26 cellular contexts compared by ENCODE assay signal in genomic region chr4:115213705-115214104, GRCh38.
"Had no signal": no experiment of that assay in that cellular context is flagged by ENCODE, and none has a peak within 500 bp of the region (broad histone marks: within the 10 kb centered on the region; RNA-seq: fewer than 3 reads in every experiment).

No MANE protein-coding gene starts in this region.

- H3K27me3 ChIP-seq: esophagus squamous epithelium, heart right ventricle, left lung, neural progenitor cell, right lobe of liver, suprapubic skin, transverse colon, upper lobe of right lung, uterus had no signal

- H3K9ac ChIP-seq: neural progenitor cell, parathyroid adenoma had no signal

- H3K4me3 Mint-ChIP-seq: effector memory CD8-positive, alpha-beta T cell; mesothelial cell of epicardium; naive thymus-derived CD4-positive, alpha-beta T cell; nephron; neural progenitor cell; stimulated activated naive B cell treated with anti-CD40 and anti-IgM and Interleukin-4, amounts not matched to agents 10 μg/mL and 1 μg/mL and 100 μg/mL, for 72 hours; stimulated activated naive CD8-positive, alpha-beta T cell treated with anti-CD3 and anti-CD28 coated beads, Interleukin-15, Interleukin-2, amounts not matched to agents 100 ng/mL and 50 ng/mL, for 24 hours had no signal

- ATAC-seq: effector memory CD8-positive, alpha-beta T cell; heart right ventricle; left cardiac atrium; left lung; naive thymus-derived CD4-positive, alpha-beta T cell; right lobe of liver; stimulated activated naive B cell treated with anti-CD40 and anti-IgM and Interleukin-4, amounts not matched to agents 10 μg/mL and 1 μg/mL and 100 μg/mL, for 72 hours; upper lobe of right lung had no signal

- H3K4me2 ChIP-seq: neural progenitor cell had no signal

- H3K27ac ChIP-seq: esophagus squamous epithelium, heart right ventricle, left lung, neural progenitor cell, parathyroid adenoma, right lobe of liver, suprapubic skin, transverse colon, upper lobe of right lung, uterus had no signal

- H3K4me3 ChIP-seq: esophagus squamous epithelium, heart right ventricle, left lung, neural progenitor cell, right lobe of liver, suprapubic skin, transverse colon, upper lobe of right lung, uterus had no signal

- H3K36me3 ChIP-seq: esophagus squamous epithelium, heart right ventricle, left lung, neural progenitor cell, right lobe of liver, suprapubic skin, transverse colon, upper lobe of right lung, uterus had no signal

- H3K27ac Mint-ChIP-seq: effector memory CD8-positive, alpha-beta T cell; mesothelial cell of epicardium; naive thymus-derived CD4-positive, alpha-beta T cell; nephron; neural progenitor cell; progenitor cell of endocrine pancreas; stimulated activated naive B cell treated with anti-CD40 and anti-IgM and Interleukin-4, amounts not matched to agents 10 μg/mL and 1 μg/mL and 100 μg/mL, for 72 hours; stimulated activated naive CD8-positive, alpha-beta T cell treated with anti-CD3 and anti-CD28 coated beads, Interleukin-15, Interleukin-2, amounts not matched to agents 100 ng/mL and 50 ng/mL, for 24 hours had no signal

- DNase-seq: effector memory CD8-positive, alpha-beta T cell; erythroblast; esophagus squamous epithelium; foreskin melanocyte; glutamatergic neuron; heart right ventricle; hippocampal formation; left cardiac atrium; left lung; mesenchymal stem cell; naive thymus-derived CD4-positive, alpha-beta T cell; right lobe of liver; small intestine; stimulated activated CD4-positive, alpha-beta T cell treated with anti-CD3 and anti-CD28 coated beads, Interleukin-15, amount 100 ng/mL, for 24 hours; stimulated activated CD4-positive, alpha-beta T cell treated with anti-CD3 and anti-CD28 coated beads, Interleukin-2, amount 100 ng/mL, for 48 hours; stimulated activated naive B cell treated with anti-CD40 and anti-IgM and Interleukin-4, amounts not matched to agents 10 μg/mL and 1 μg/mL and 100 μg/mL, for 72 hours; transverse colon; upper lobe of right lung; uterus had no signal

- H3K4me1 Mint-ChIP-seq: mesothelial cell of epicardium; naive thymus-derived CD4-positive, alpha-beta T cell; nephron; stimulated activated naive B cell treated with anti-CD40 and anti-IgM and Interleukin-4, amounts not matched to agents 10 μg/mL and 1 μg/mL and 100 μg/mL, for 72 hours had no signal

- H3K9me3 ChIP-seq: esophagus squamous epithelium, right lobe of liver, suprapubic skin, transverse colon, upper lobe of right lung, uterus had no signal

- H3K4me1 ChIP-seq: esophagus squamous epithelium, heart right ventricle, left lung, parathyroid adenoma, right lobe of liver, suprapubic skin, upper lobe of right lung, uterus had no signal

- H3K27me3 Mint-ChIP-seq: effector memory CD8-positive, alpha-beta T cell; naive thymus-derived CD4-positive, alpha-beta T cell; progenitor cell of endocrine pancreas; stimulated activated naive B cell treated with anti-CD40 and anti-IgM and Interleukin-4, amounts not matched to agents 10 μg/mL and 1 μg/mL and 100 μg/mL, for 72 hours; stimulated activated naive CD8-positive, alpha-beta T cell treated with anti-CD3 and anti-CD28 coated beads, Interleukin-15, Interleukin-2, amounts not matched to agents 100 ng/mL and 50 ng/mL, for 24 hours had no signal

- H3K36me3 Mint-ChIP-seq: mesothelial cell of epicardium; naive thymus-derived CD4-positive, alpha-beta T cell; neural progenitor cell; stimulated activated naive B cell treated with anti-CD40 and anti-IgM and Interleukin-4, amounts not matched to agents 10 μg/mL and 1 μg/mL and 100 μg/mL, for 72 hours had no signal

- H3K9me3 Mint-ChIP-seq: effector memory CD8-positive, alpha-beta T cell; nephron; stimulated activated naive CD8-positive, alpha-beta T cell treated with anti-CD3 and anti-CD28 coated beads, Interleukin-15, Interleukin-2, amounts not matched to agents 100 ng/mL and 50 ng/mL, for 24 hours had no signal
